Comparison of ENCODE assay signal across 11 cellular contexts in genomic region chr1:89610457-89610991, GRCh38. TPM values are rescaled to one million over a fixed set of nuclear protein-coding genes. Genes with fewer than 3 reads are reported as not detected.
DNase-seq lines count a peak whose midpoint lies in the region; ATAC-seq and TF ChIP-seq lines count a peak whose summit lies in the region.
"Had no signal": no experiment of that assay in that cellular context is flagged by ENCODE, and none has a peak within 500 bp of the region (broad histone marks: within the 10 kb centered on the region; RNA-seq: fewer than 3 reads in every experiment).

No MANE protein-coding gene starts in this region.

- no peaks in the 10 kb centered on the region for H3K27me3 ChIP-seq in endodermal cell (ENCODE audit: control insufficient read depth, insufficient read depth, low read length, poor library complexity, severe bottlenecking)

- H3K9me3 ChIP-seq in endodermal cell (ENCODE audit: control insufficient read depth, low read length): no peaks in the 10 kb centered on the region
- H3K9me3 ChIP-seq: prostate gland had no signal

- ATAC-seq in activated CD8-positive, alpha-beta memory T cell treated with anti-CD3 and anti-CD28 coated beads, Interleukin-2, amount 10 ng/mL, durations not matched to agents 7 days and 5 days: peak; percentile 29
- ATAC-seq in stimulated activated effector memory CD8-positive, alpha-beta T cell treated with anti-CD3 and anti-CD28 coated beads, Interleukin-12 subunit alpha, Interleukin-12 subunit beta, amount 100 ng/mL, for 72 hours: peak; percentile 2
- no peak for ATAC-seq in GM19452 (IDR thresholded peaks at IDR 0.05; ENCODE audit: unreplicated experiment)

- H3K27ac Mint-ChIP-seq in activated CD8-positive, alpha-beta memory T cell treated with anti-CD3 and anti-CD28 coated beads, Interleukin-2, amount 10 ng/mL, durations not matched to agents 7 days and 5 days: peak overlapping the region; percentile 98
- H3K27ac Mint-ChIP-seq in stimulated activated effector memory CD8-positive, alpha-beta T cell treated with anti-CD3 and anti-CD28 coated beads, Interleukin-12 subunit alpha, Interleukin-12 subunit beta, amount 100 ng/mL, for 72 hours: peak overlapping the region; percentile 99
- H3K27ac Mint-ChIP-seq in endodermal cell: no peak overlapping the region

- DNase-seq in T follicular helper cell (ENCODE audit: low read depth) (peak; percentile 41), NCI-H1048 (lab: John Stamatoyannopoulos, UW) (no peak), NCI-H1417 treated with DMSO at 0.1 percent for 48 hours (lab: John Stamatoyannopoulos, UW) (no peak), endodermal cell (no peak)
- DNase-seq in activated CD8-positive, alpha-beta memory T cell treated with anti-CD3 and anti-CD28 coated beads, Interleukin-2, amount 10 ng/mL, durations not matched to agents 7 days and 5 days: peak; percentile 72
- DNase-seq in central memory CD4-positive, alpha-beta T cell: peak; percentile 83
- DNase-seq in stimulated activated effector memory CD8-positive, alpha-beta T cell treated with anti-CD3 and anti-CD28 coated beads, Interleukin-12 subunit alpha, Interleukin-12 subunit beta, amount 100 ng/mL, for 72 hours (ENCODE audit: low spot score in 2 of 2): no peak
- DNase-seq: foreskin melanocyte had no signal

- WGBS in endodermal cell (ENCODE audit: insufficient coverage in 1 of 2, insufficient read length in 1 of 2), 2 experiments: 88 to 92% methylated on average over 1 to 15 of the region's 15 CpGs

- H3K4me1 Mint-ChIP-seq in activated CD8-positive, alpha-beta memory T cell treated with anti-CD3 and anti-CD28 coated beads, Interleukin-2, amount 10 ng/mL, durations not matched to agents 7 days and 5 days: peaks cover 84% of the 10 kb centered on the region
- peaks cover 93% of the 10 kb centered on the region for H3K4me1 Mint-ChIP-seq in stimulated activated effector memory CD8-positive, alpha-beta T cell treated with anti-CD3 and anti-CD28 coated beads, Interleukin-12 subunit alpha, Interleukin-12 subunit beta, amount 100 ng/mL, for 72 hours
- peaks cover 8% of the 10 kb centered on the region for H3K4me1 Mint-ChIP-seq in endodermal cell

- H3K4me1 ChIP-seq in endodermal cell (ENCODE audit: control insufficient read depth, insufficient read depth, low read length): no peaks in the 10 kb centered on the region
- H3K4me1 ChIP-seq: prostate gland had no signal

- no peak overlapping the region for H3K4me3 ChIP-seq in endodermal cell (ENCODE audit: low read length)
- H3K4me3 ChIP-seq: lung, prostate gland had no signal

- no peaks in the 10 kb centered on the region for H3K9me3 Mint-ChIP-seq in activated CD8-positive, alpha-beta memory T cell treated with anti-CD3 and anti-CD28 coated beads, Interleukin-2, amount 10 ng/mL, durations not matched to agents 7 days and 5 days (ENCODE audit: low read depth)
- H3K9me3 Mint-ChIP-seq in stimulated activated effector memory CD8-positive, alpha-beta T cell treated with anti-CD3 and anti-CD28 coated beads, Interleukin-12 subunit alpha, Interleukin-12 subunit beta, amount 100 ng/mL, for 72 hours: no peaks in the 10 kb centered on the region
- no peaks in the 10 kb centered on the region for H3K9me3 Mint-ChIP-seq in endodermal cell

- CTCF ChIA-PET in activated CD8-positive, alpha-beta memory T cell treated with anti-CD3 and anti-CD28 coated beads, Interleukin-2, amount 10 ng/mL, durations not matched to agents 7 days and 5 days (lab: Charles Lee): interaction anchor here (1.0 to 6.3 kb wide), 10 partner anchors 8 to 152 kb away, joined by 3 to 98 read pairs (median 8); partner anchors contain the start of gene LRRC8C

- TF ChIP-seq CTCF in endodermal cell (conservative IDR thresholded peaks at IDR 0.05): no peak

- peaks cover 15% of the 10 kb centered on the region for H3K36me3 Mint-ChIP-seq in activated CD8-positive, alpha-beta memory T cell treated with anti-CD3 and anti-CD28 coated beads, Interleukin-2, amount 10 ng/mL, durations not matched to agents 7 days and 5 days
- H3K36me3 Mint-ChIP-seq in stimulated activated effector memory CD8-positive, alpha-beta T cell treated with anti-CD3 and anti-CD28 coated beads, Interleukin-12 subunit alpha, Interleukin-12 subunit beta, amount 100 ng/mL, for 72 hours: peaks cover 28% of the 10 kb centered on the region
- H3K36me3 Mint-ChIP-seq in endodermal cell (ENCODE audit: low read depth): no peaks in the 10 kb centered on the region

- H3K9ac ChIP-seq in endodermal cell (ENCODE audit: extremely low read depth, low read length, poor library complexity, severe bottlenecking): no peak overlapping the region

- no peaks in the 10 kb centered on the region for H3K27me3 Mint-ChIP-seq in activated CD8-positive, alpha-beta memory T cell treated with anti-CD3 and anti-CD28 coated beads, Interleukin-2, amount 10 ng/mL, durations not matched to agents 7 days and 5 days
- no peaks in the 10 kb centered on the region for H3K27me3 Mint-ChIP-seq in endodermal cell (ENCODE audit: insufficient read depth)

- no peaks in the 10 kb centered on the region for H3K36me3 ChIP-seq in endodermal cell (ENCODE audit: control insufficient read depth, insufficient read depth, low read length)
- H3K36me3 ChIP-seq: prostate gland had no signal

- H3K27ac ChIP-seq in endodermal cell (ENCODE audit: low read depth, low read length): no peak overlapping the region
- H3K27ac ChIP-seq: prostate gland had no signal

- peak overlapping the region; percentile 68 for H3K4me3 Mint-ChIP-seq in activated CD8-positive, alpha-beta memory T cell treated with anti-CD3 and anti-CD28 coated beads, Interleukin-2, amount 10 ng/mL, durations not matched to agents 7 days and 5 days
- H3K4me3 Mint-ChIP-seq in stimulated activated effector memory CD8-positive, alpha-beta T cell treated with anti-CD3 and anti-CD28 coated beads, Interleukin-12 subunit alpha, Interleukin-12 subunit beta, amount 100 ng/mL, for 72 hours: peak overlapping the region; percentile 84
- H3K4me3 Mint-ChIP-seq in endodermal cell: no peak overlapping the region

RNA-seq across cellular contexts. Expression of gene LRRC8C, which starts 22.4 kb away (rescaled TPM):
- total RNA-seq in activated CD8-positive, alpha-beta memory T cell treated with anti-CD3 and anti-CD28 coated beads, Interleukin-2, amount 10 ng/mL, durations not matched to agents 7 days and 5 days: 10 to 100 TPM; 43.5 to 44.3 TPM
- total RNA-seq in endodermal cell: 1 to 10 TPM; 2.5 to 5.5 TPM
- 1.9 TPM for polyA plus RNA-seq in endodermal cell (2013, experiment 1 of 2)
- polyA plus RNA-seq in endodermal cell (2013, experiment 2 of 2): 1.9 TPM

Comparison
In these comparisons a context has a peak if more than half of its experiments do, and no peak if none do; other contexts are left out.
1. DNase-seq: peak in T follicular helper cell (single experiment), activated CD8-positive, alpha-beta memory T cell treated with anti-CD3 and anti-CD28 coated beads, Interleukin-2, amount 10 ng/mL, durations not matched to agents 7 days and 5 days (single experiment) and central memory CD4-positive, alpha-beta T cell (single experiment); none in stimulated activated effector memory CD8-positive, alpha-beta T cell treated with anti-CD3 and anti-CD28 coated beads, Interleukin-12 subunit alpha, Interleukin-12 subunit beta, amount 100 ng/mL, for 72 hours (0 of 2), NCI-H1048 (single experiment), NCI-H1417 treated with DMSO at 0.1 percent for 48 hours (single experiment) and endodermal cell (single experiment).
2. RNA of gene LRRC8C, which starts 22.4 kb away (total RNA-seq): 43.5 to 44.3 TPM in activated CD8-positive, alpha-beta memory T cell treated with anti-CD3 and anti-CD28 coated beads, Interleukin-2, amount 10 ng/mL, durations not matched to agents 7 days and 5 days; 2.5 to 5.5 TPM in endodermal cell; every median in the first group is over 4 times any median in the second.